Comparison of ENCODE assay signal across 8 cellular contexts in the genomic region with DNA sequence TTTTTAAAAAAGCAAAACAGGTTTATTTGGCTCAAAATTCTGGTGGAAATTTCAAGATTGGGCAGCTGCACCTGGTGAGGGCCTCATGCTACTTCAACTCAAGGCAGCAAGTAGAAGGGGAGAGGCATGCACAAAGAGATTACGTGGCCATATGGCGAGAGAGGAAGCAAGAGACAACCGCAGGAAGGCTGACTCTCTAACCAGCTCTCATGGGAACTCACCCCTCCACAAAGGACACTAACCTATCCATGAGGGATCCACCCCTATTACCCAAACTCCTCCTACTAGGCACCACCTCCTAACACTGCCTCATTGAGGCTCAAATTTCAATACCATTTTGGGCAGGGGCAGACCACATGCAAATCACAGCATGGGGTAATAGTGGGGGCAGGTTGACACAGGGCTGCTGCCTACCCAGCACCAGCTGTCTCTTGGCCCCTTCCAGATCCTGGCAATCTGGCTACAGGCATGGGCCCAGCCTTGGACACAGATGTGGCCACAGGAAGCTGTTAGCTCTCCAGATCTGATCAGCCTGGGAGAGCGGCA. TPM values are rescaled to one million over a fixed set of nuclear protein-coding genes. Genes with fewer than 3 reads are reported as not detected.
A peak's percentile ranks its signal among the peaks of the same experiment; 100 is the strongest.
DNase-seq lines count a peak whose midpoint lies in the region; ATAC-seq and TF ChIP-seq lines count a peak whose summit lies in the region.

No MANE protein-coding gene starts in this region.

- ATAC-seq in GM18867 (IDR thresholded peaks at IDR 0.05; ENCODE audit: unreplicated experiment) (peak; percentile 61), HG02973 (IDR thresholded peaks at IDR 0.05; ENCODE audit: unreplicated experiment) (peak; percentile 43)

- H3K9me3 ChIP-seq in BLaER1 = peaks cover 11% of the 10 kb centered on the region
- no peaks in the 10 kb centered on the region for H3K9me3 ChIP-seq in breast epithelium

- peak overlapping the region; percentile 98 for H3K4me3 ChIP-seq in BLaER1
- peak overlapping the region in 2 of 3 donors; percentile 87 to 97 for H3K4me3 ChIP-seq in breast epithelium

- TF ChIP-seq POLR2A in breast epithelium (IDR thresholded peaks at IDR 0.05) = no peak

- H3K36me3 Mint-ChIP-seq in neural crest cell (ENCODE audit: low read depth) = peaks cover 5% of the 10 kb centered on the region

- H3K27ac ChIP-seq in BLaER1 (peak overlapping the region; percentile 99), breast epithelium (peak overlapping the region in 1 of 2 donors; percentile 9)

- no peaks in the 10 kb centered on the region for H3K27me3 ChIP-seq in BLaER1
- no peaks in the 10 kb centered on the region for H3K27me3 ChIP-seq in breast epithelium

- H3K4me1 Mint-ChIP-seq in neural crest cell = peaks cover 57% of the 10 kb centered on the region

- H3K4me3 Mint-ChIP-seq in neural crest cell = peak overlapping the region; percentile 99

- peaks cover 45% of the 10 kb centered on the region for H3K36me3 ChIP-seq in BLaER1
- no peaks in the 10 kb centered on the region for H3K36me3 ChIP-seq in breast epithelium

- H3K9ac ChIP-seq in BLaER1 = peak overlapping the region; percentile 96

- TF ChIP-seq CTCF in breast epithelium (IDR thresholded peaks at IDR 0.05) (no peak), neural crest cell (conservative IDR thresholded peaks at IDR 0.05) (no peak)

- no peaks in the 10 kb centered on the region for H3K9me3 Mint-ChIP-seq in neural crest cell

- intact Hi-C loops in breast epithelium (cut with DNase I; ENCODE audit: low total_unique reads) = loop anchor here (1.0 kb wide), 1 partner anchor 17 kb away; no protein-coding TSS in a partner anchor

- no peaks in the 10 kb centered on the region for H3K27me3 Mint-ChIP-seq in neural crest cell (ENCODE audit: low read depth)

- DNase-seq in NCI-H526 (lab: John Stamatoyannopoulos, UW) (peak; percentile 78 to 82), breast epithelium (ENCODE audit: low spot score in 2 of 2) (no peak), neural crest cell (ENCODE audit: low read depth, low spot score) (no peak), hippocampal formation (lab: John Stamatoyannopoulos, UW) (no peak)
- no peak for DNase-seq in effector CD4-positive, alpha-beta T cell

- H3K27ac Mint-ChIP-seq in neural crest cell (ENCODE audit: unreplicated experiment) = no peak overlapping the region

- H3K4me2 ChIP-seq in BLaER1 = peak overlapping the region; percentile 94

- H3K4me1 ChIP-seq in BLaER1 = peaks cover 72% of the 10 kb centered on the region
- H3K4me1 ChIP-seq in breast epithelium = peaks cover 24 to 27% of the 10 kb centered on the region in 2 donors

- peaks cover 52% of the 10 kb centered on the region for H4K20me1 ChIP-seq in BLaER1

RNA-seq across cellular contexts. Expression of gene CAPN10, which starts 2.0 kb away (rescaled TPM):
- 10 to 100 TPM; 17.0 to 26.2 (median 25.5) TPM for total RNA-seq in breast epithelium
- 57.7 and 62.7 TPM in 2 replicates for total RNA-seq in neural crest cell

RNA-seq across cellular contexts. Expression of gene RNPEPL1, which starts 16.3 kb away (rescaled TPM):
- 10 to 100 TPM; 22.4 to 57.9 (median 42.3) TPM for total RNA-seq in breast epithelium
- 36.1 and 37.1 TPM in 2 replicates for total RNA-seq in neural crest cell

RNA-seq across cellular contexts. Expression of gene DUSP28, which starts 24.4 kb away (rescaled TPM):
- total RNA-seq in breast epithelium (1 to 10 TPM; 5.9 to 8.8 (median 6.9) TPM), neural crest cell (5.0 and 6.1 TPM in 2 replicates)

RNA-seq across cellular contexts. Expression of gene ANKMY1, which starts 26.8 kb away (rescaled TPM):
- total RNA-seq in breast epithelium (10 to 100 TPM; 13.0 to 32.8 (median 19.0) TPM), neural crest cell (13.0 and 15.9 TPM in 2 replicates)

RNA-seq across cellular contexts. Expression of gene GPR35, which starts 40.7 kb away (rescaled TPM):
- total RNA-seq in breast epithelium (1 to 10 TPM; 1.6 to 4.7 (median 2.6) TPM), neural crest cell (1.7 and 2.0 TPM in 2 replicates)

Comparison
In these comparisons a context has a peak if more than half of its experiments do, and no peak if none do; other contexts are left out.
1. DNase-seq: peak in NCI-H526 (2 of 2); none in breast epithelium (0 of 2), neural crest cell (single experiment), effector CD4-positive, alpha-beta T cell (single experiment) and hippocampal formation (0 of 2).